Comparison of ENCODE assay signal across 16 cellular contexts in genomic region chr18:41719808-41720207, GRCh38.
DNase-seq lines count a peak whose midpoint lies in the region; ATAC-seq and TF ChIP-seq lines count a peak whose summit lies in the region.
"Had no signal": no experiment of that assay in that cellular context is flagged by ENCODE, and none has a peak within 500 bp of the region (broad histone marks: within the 10 kb centered on the region; RNA-seq: fewer than 3 reads in every experiment).

No MANE protein-coding gene starts in this region.

- no peaks in the 10 kb centered on the region for H3K79me1 ChIP-seq in mesendoderm (ENCODE audit: low read length)

- H3K4me2 ChIP-seq in mesendoderm (ENCODE audit: low read length) = no peak overlapping the region
- H3K4me2 ChIP-seq: BLaER1 treated with 17β-estradiol and CSF1 and Interleukin-3, amounts not matched to agents 10 nM and 100 nM had no signal

- H3K79me2 ChIP-seq in mesendoderm (ENCODE audit: control insufficient read depth, insufficient read depth, low read length) = no peaks in the 10 kb centered on the region

- H4K5ac ChIP-seq in mesendoderm (ENCODE audit: low read length) = no peak overlapping the region

- no peak overlapping the region for H2BK120ac ChIP-seq in mesendoderm (ENCODE audit: low read depth, low read length)

- intact Hi-C loops in left ventricle myocardium inferior (cut with micrococcal nuclease) = no loop called here

- ATAC-seq in activated naive CD4-positive, alpha-beta T cell treated with anti-CD3 and anti-CD28 coated beads, Interleukin-2, amount 50 U/mL, for 72 hours = no peak
- ATAC-seq: GM12878 had no signal

- H3K4ac ChIP-seq in mesendoderm (ENCODE audit: low read depth, low read length) = no peak overlapping the region

- no peaks in the 10 kb centered on the region for H3K27me3 ChIP-seq in cardiac muscle cell
- H3K27me3 ChIP-seq in left ventricle myocardium inferior (ENCODE audit: low read depth) = no peaks in the 10 kb centered on the region
- no peaks in the 10 kb centered on the region for H3K27me3 ChIP-seq in mesendoderm (ENCODE audit: insufficient read depth, low read length, poor library complexity)
- H3K27me3 ChIP-seq: BLaER1 treated with 17β-estradiol and CSF1 and Interleukin-3, amounts not matched to agents 10 nM and 100 nM had no signal

- no peak for TF ChIP-seq CTCF in cardiac muscle cell (IDR thresholded peaks at IDR 0.05; ENCODE audit: low read depth, low read length)
- no peak for TF ChIP-seq CTCF in left ventricle myocardium inferior (IDR thresholded peaks at IDR 0.05; ENCODE audit: borderline replicate concordance)
- TF ChIP-seq CTCF in fibroblast of pulmonary artery (IDR thresholded peaks at IDR 0.05; ENCODE audit: low read length, missing control alignments) = no peak

- H3K9me3 Mint-ChIP-seq in activated naive CD4-positive, alpha-beta T cell treated with anti-CD3 and anti-CD28 coated beads, Interleukin-2, amount 50 U/mL, for 72 hours = peaks cover 7 to 21% of the 10 kb centered on the region in 2 donors
- H3K9me3 Mint-ChIP-seq: CD4-positive, alpha-beta T cell had no signal

- H3K27ac ChIP-seq in cardiac muscle cell (peak overlapping the region; percentile 84), left ventricle myocardium inferior (replicated peaks) (no peak overlapping the region), mesendoderm (ENCODE audit: low read depth, low read length) (no peak overlapping the region)
- H3K27ac ChIP-seq: BLaER1 treated with 17β-estradiol and CSF1 and Interleukin-3, amounts not matched to agents 10 nM and 100 nM; GM23248 had no signal

- H3K27ac Mint-ChIP-seq in activated naive CD4-positive, alpha-beta T cell treated with anti-CD3 and anti-CD28 coated beads, Interleukin-2, amount 50 U/mL, for 72 hours = no peak overlapping the region
- H3K27ac Mint-ChIP-seq: CD4-positive, alpha-beta T cell had no signal

- no peak overlapping the region for H2BK15ac ChIP-seq in mesendoderm (replicated peaks; ENCODE audit: low read depth)

- H3K36me3 ChIP-seq in cardiac muscle cell = no peaks in the 10 kb centered on the region
- no peaks in the 10 kb centered on the region for H3K36me3 ChIP-seq in left ventricle myocardium inferior
- no peaks in the 10 kb centered on the region for H3K36me3 ChIP-seq in mesendoderm (ENCODE audit: control insufficient read depth, insufficient read depth, low read length)
- H3K36me3 ChIP-seq: BLaER1 treated with 17β-estradiol and CSF1 and Interleukin-3, amounts not matched to agents 10 nM and 100 nM had no signal

- no CpG with 5 or more reads among the region's 3 CpGs for WGBS in mesendoderm (ENCODE audit: extremely low coverage, insufficient coverage, low lambda C conversion rate)

- no peak overlapping the region for H3K23ac ChIP-seq in mesendoderm (ENCODE audit: low read length)

- H3K18ac ChIP-seq in mesendoderm (ENCODE audit: low read length) = no peak overlapping the region

- no peak overlapping the region for H3K56ac ChIP-seq in mesendoderm (ENCODE audit: low read length)

- H3K36me3 Mint-ChIP-seq in activated naive CD4-positive, alpha-beta T cell treated with anti-CD3 and anti-CD28 coated beads, Interleukin-2, amount 50 U/mL, for 72 hours = no peaks in the 10 kb centered on the region

- no peak overlapping the region for H2BK5ac ChIP-seq in mesendoderm (ENCODE audit: low read length)

- H2AK5ac ChIP-seq in mesendoderm (ENCODE audit: low read length) = no peak overlapping the region

- H3K9me3 ChIP-seq in cardiac muscle cell (ENCODE audit: low read depth) = no peaks in the 10 kb centered on the region
- no peaks in the 10 kb centered on the region for H3K9me3 ChIP-seq in left ventricle myocardium inferior (replicated peaks)
- H3K9me3 ChIP-seq: BLaER1 treated with 17β-estradiol and CSF1 and Interleukin-3, amounts not matched to agents 10 nM and 100 nM had no signal

- peak in 1 of 2 donors; percentile 74 for DNase-seq in cardiac muscle cell (ENCODE audit: low read depth in 1 of 2, low spot score in 1 of 2)
- no peak for DNase-seq in left ventricle myocardium inferior
- DNase-seq in fibroblast of pulmonary artery (ENCODE audit: low read depth) = peak; percentile 85
- peak; percentile 4 for DNase-seq in mesendoderm
- no peak for DNase-seq in GOT3 (lab: John Stamatoyannopoulos, UW)
- DNase-seq in NCI-H2171 treated with DMSO at 0.1 percent for 48 hours (lab: John Stamatoyannopoulos, UW) = no peak
- no peak for DNase-seq in activated naive CD4-positive, alpha-beta T cell treated with anti-CD3 and anti-CD28 coated beads, Interleukin-2, amount 50 U/mL, for 72 hours (ENCODE audit: low spot score in 2 of 2)
- DNase-seq: 8988T; ACHN; Calu3; CD4-positive, alpha-beta T cell; DMS79; GM23248; H7 had no signal

- no peak overlapping the region for H3K9ac ChIP-seq in mesendoderm (ENCODE audit: low read length)
- H3K9ac ChIP-seq: BLaER1 treated with 17β-estradiol and CSF1 and Interleukin-3, amounts not matched to agents 10 nM and 100 nM; GM23248 had no signal

- H3K4me1 ChIP-seq in cardiac muscle cell (ENCODE audit: low read depth) (peaks cover 51% of the 10 kb centered on the region), left ventricle myocardium inferior (no peaks in the 10 kb centered on the region), mesendoderm (ENCODE audit: control insufficient read depth, low read depth, low read length) (no peaks in the 10 kb centered on the region)
- H3K4me1 ChIP-seq: BLaER1 treated with 17β-estradiol and CSF1 and Interleukin-3, amounts not matched to agents 10 nM and 100 nM had no signal

- H3K4me3 ChIP-seq in cardiac muscle cell (no peak overlapping the region), left ventricle myocardium inferior (no peak overlapping the region), fibroblast of pulmonary artery (replicated peaks; ENCODE audit: low read depth, low read length) (no peak overlapping the region), mesendoderm (ENCODE audit: low read length) (no peak overlapping the region)
- H3K4me3 ChIP-seq: BLaER1 treated with 17β-estradiol and CSF1 and Interleukin-3, amounts not matched to agents 10 nM and 100 nM; GM12878; GM23248 had no signal

- H4K8ac ChIP-seq in mesendoderm (ENCODE audit: low read depth, low read length) = no peak overlapping the region

Comparison
In these comparisons a context has a peak if more than half of its experiments do, and no peak if none do; other contexts are left out.
1. DNase-seq: peak in fibroblast of pulmonary artery (single experiment) and mesendoderm (single experiment); none in left ventricle myocardium inferior (single experiment), GOT3 (single experiment), NCI-H2171 treated with DMSO at 0.1 percent for 48 hours (single experiment) and activated naive CD4-positive, alpha-beta T cell treated with anti-CD3 and anti-CD28 coated beads, Interleukin-2, amount 50 U/mL, for 72 hours (0 of 2).